ENCODE assay signal across 9 cellular contexts in the genomic region with DNA sequence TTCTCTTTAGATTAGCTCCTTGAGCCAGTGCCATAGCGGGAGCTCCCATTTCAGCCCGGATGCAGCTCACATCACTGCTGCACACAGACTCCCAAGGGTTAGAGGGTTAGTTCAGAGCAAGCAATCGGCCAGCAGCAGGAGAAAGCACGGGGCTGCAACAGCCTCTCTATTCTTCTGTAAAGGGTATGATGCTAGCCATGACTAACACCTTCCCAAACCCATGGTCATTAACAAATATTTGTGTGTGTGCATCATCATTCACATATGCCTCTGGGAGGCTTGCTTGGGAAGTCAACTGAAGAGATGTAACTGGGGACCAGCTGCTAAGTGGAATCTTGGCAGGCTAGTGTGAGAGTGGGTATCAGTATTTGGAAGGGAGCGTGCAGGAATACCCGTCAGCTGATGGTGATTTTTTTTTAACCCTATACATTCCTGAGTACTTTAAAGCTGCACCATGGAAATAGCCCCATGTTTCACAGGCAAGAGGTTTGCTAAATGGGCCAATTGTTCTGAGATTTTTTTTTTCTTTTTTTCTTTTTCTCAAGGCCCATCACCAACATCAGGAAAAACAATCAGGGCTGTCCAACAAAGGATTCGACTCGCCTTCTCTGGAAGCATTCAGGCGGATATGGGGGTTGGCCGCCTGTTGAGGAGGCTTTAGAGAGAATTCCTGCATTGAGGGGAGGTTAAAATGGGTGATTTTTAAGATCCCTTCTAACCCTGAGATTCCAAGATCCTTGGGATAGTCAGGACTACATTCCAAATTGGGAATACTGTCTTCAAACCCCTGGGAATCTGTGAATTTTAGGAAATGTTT. TPM values are rescaled to one million over a fixed set of nuclear protein-coding genes. Genes with fewer than 3 reads are reported as not detected.
DNase-seq lines count a peak whose midpoint lies in the region; ATAC-seq lines count a peak whose summit lies in the region.
"Had no signal": no experiment of that assay in that cellular context is flagged by ENCODE, and none has a peak within 500 bp of the region (broad histone marks: within the 10 kb centered on the region; RNA-seq: fewer than 3 reads in every experiment).

No MANE protein-coding gene starts in this region.

- peak; percentile 99 for DNase-seq in HT1080 (ENCODE audit: low read depth)
- DNase-seq in cerebellum (ENCODE audit: low spot score): peak; percentile 63
- peak; percentile 93 for DNase-seq in iris pigment epithelial cell (ENCODE audit: low read depth)
- DNase-seq in superior temporal gyrus (ENCODE audit: extremely low spot score): peak; percentile 84
- DNase-seq in NCI-H1417 treated with DMSO at 0.1 percent for 48 hours (lab: John Stamatoyannopoulos, UW): no peak
- no peak for DNase-seq in SHP77 (lab: John Stamatoyannopoulos, UW)
- DNase-seq in stimulated activated naive CD4-positive, alpha-beta T cell (lab: John Stamatoyannopoulos, UW): no peak

- no peak for ATAC-seq in GM21526 (IDR thresholded peaks at IDR 0.05; ENCODE audit: low FRiP score, unreplicated experiment)

RNA-seq across cellular contexts. Expression of gene CCDC89, which starts 33.2 kb away (rescaled TPM):
- 0.16 TPM in 1 of 2 replicates, not detected in the other for total RNA-seq in HT1080 (2014; rRNA removed; shearing (Covaris generic))
- polyA plus RNA-seq in HT1080 (2015; cell fraction: cytosol; rRNA removed): 0.07 TPM in 1 of 2 replicates, not detected in the other
- not detected in 2 replicates for polyA plus RNA-seq in HT1080 (2015; cell fraction: nucleus; rRNA removed)
- total RNA-seq in cerebellum: 1.4 TPM
- polyA plus RNA-seq: neural cell had no signal

RNA-seq across cellular contexts. Expression of gene CREBZF, which starts 54.3 kb away (rescaled TPM):
- total RNA-seq in HT1080 (2014; rRNA removed; shearing (Covaris generic)): 23.7 and 24.0 TPM in 2 replicates
- 20.6 and 21.1 TPM in 2 replicates for polyA plus RNA-seq in HT1080 (2015; cell fraction: cytosol; rRNA removed)
- polyA plus RNA-seq in HT1080 (2015; cell fraction: nucleus; rRNA removed): 136 and 153 TPM in 2 replicates
- 82.5 TPM for total RNA-seq in cerebellum

Comparison
In these comparisons a context has a peak if more than half of its experiments do, and no peak if none do; other contexts are left out.
1. DNase-seq: peak in HT1080 (single experiment), cerebellum (single experiment), iris pigment epithelial cell (single experiment) and superior temporal gyrus (single experiment); none in NCI-H1417 treated with DMSO at 0.1 percent for 48 hours (single experiment), SHP77 (0 of 2) and stimulated activated naive CD4-positive, alpha-beta T cell (0 of 6).